ENCODE assay signal across 1 cellular context in genomic region chr1:212359794-212360479, GRCh38.
TF ChIP-seq lines count a peak whose summit lies in the region.

No MANE protein-coding gene starts in this region.

TF ChIP-seq in A549, 52 proteins besides CTCF, POLR2A, EP300 and RAD21 (continued from another document):
- no peak for TF ChIP-seq PBX3 (IDR thresholded peaks at IDR 0.05)
